ENCODE assay signal across 15 cellular contexts in genomic region chr17:4953461-4953961, GRCh38. TPM values are rescaled to one million over a fixed set of nuclear protein-coding genes. Genes with fewer than 3 reads are reported as not detected.
A peak's percentile ranks its signal among the peaks of the same experiment; 100 is the strongest.
DNase-seq lines count a peak whose midpoint lies in the region; ATAC-seq and TF ChIP-seq lines count a peak whose summit lies in the region.
"Had no signal": no experiment of that assay in that cellular context is flagged by ENCODE, and none has a peak within 500 bp of the region (broad histone marks: within the 10 kb centered on the region; RNA-seq: fewer than 3 reads in every experiment).

No MANE protein-coding gene starts in this region.

- peak overlapping the region in 3 of 5 experiments; percentile 22 to 77 (median 52) for H3K4me3 Mint-ChIP-seq in brain
- H3K4me3 Mint-ChIP-seq: activated naive CD4-positive, alpha-beta T cell treated with anti-CD3 and anti-CD28 coated beads, Interleukin-2, amount 50 U/mL, for 24 hours had no signal

- peak overlapping the region in 2 of 5 experiments; percentile 62 to 81 for H3K27ac Mint-ChIP-seq in brain
- H3K27ac Mint-ChIP-seq: activated naive CD4-positive, alpha-beta T cell treated with anti-CD3 and anti-CD28 coated beads, Interleukin-2, amount 50 U/mL, for 24 hours had no signal

- 73% methylated on average over 13 of the region's 13 CpGs for WGBS in right cardiac atrium
- 94 to 95% methylated on average over 12 to 13 of the region's 13 CpGs for WGBS in mesodermal cell (ENCODE audit: insufficient coverage in 2 of 2), 2 experiments

- no peak for ATAC-seq in right cardiac atrium
- ATAC-seq in GM19035 (IDR thresholded peaks at IDR 0.05; ENCODE audit: unreplicated experiment) = no peak
- ATAC-seq: K562; stimulated activated naive CD8-positive, alpha-beta T cell treated with anti-CD3 and anti-CD28 coated beads, Interleukin-15, Interleukin-2, amounts not matched to agents 100 U/mL and 50 U/mL, for 24 hours had no signal

- H3K36me3 ChIP-seq in right atrium auricular region (peaks cover 13% of the 10 kb centered on the region), mesodermal cell (ENCODE audit: control insufficient read depth, insufficient read depth, low read length) (peaks cover 21% of the 10 kb centered on the region)

- H3K9me3 Mint-ChIP-seq in brain = no peaks in the 10 kb centered on the region
- H3K9me3 Mint-ChIP-seq: activated naive CD4-positive, alpha-beta T cell treated with anti-CD3 and anti-CD28 coated beads, Interleukin-2, amount 50 U/mL, for 24 hours had no signal

- no peaks in the 10 kb centered on the region for H3K27me3 ChIP-seq in right atrium auricular region
- H3K27me3 ChIP-seq in right cardiac atrium (ENCODE audit: control insufficient read depth, insufficient read depth) = no peaks in the 10 kb centered on the region

- DNase-seq in right atrium auricular region (ENCODE audit: low spot score) = no peak
- DNase-seq in right cardiac atrium = no peak
- DNase-seq in middle frontal gyrus (ENCODE audit: extremely low spot score, low spot score) = no peak
- DNase-seq in CD1c-positive myeloid dendritic cell (ENCODE audit: extremely low spot score) = no peak
- DNase-seq in KG1 (lab: John Stamatoyannopoulos, UW) = no peak
- DNase-seq: effector memory CD4-positive, alpha-beta T cell; GDM1; NCI-H2171; stimulated activated CD4-positive, alpha-beta T cell treated with anti-CD3 and anti-CD28 coated beads, Interleukin-2, amount 100 ng/mL, for 24 hours; stimulated activated naive CD8-positive, alpha-beta T cell treated with anti-CD3 and anti-CD28 coated beads, Interleukin-15, Interleukin-2, amounts not matched to agents 100 U/mL and 50 U/mL, for 24 hours had no signal

- no peaks in the 10 kb centered on the region for H3K36me3 Mint-ChIP-seq in brain
- H3K36me3 Mint-ChIP-seq: activated naive CD4-positive, alpha-beta T cell treated with anti-CD3 and anti-CD28 coated beads, Interleukin-2, amount 50 U/mL, for 24 hours had no signal

- peaks cover 4% of the 10 kb centered on the region for H3K27me3 Mint-ChIP-seq in brain
- H3K27me3 Mint-ChIP-seq: activated naive CD4-positive, alpha-beta T cell treated with anti-CD3 and anti-CD28 coated beads, Interleukin-2, amount 50 U/mL, for 24 hours had no signal

- peak overlapping the region; percentile 5 to 100 for H3K27ac ChIP-seq in right atrium auricular region
- no peak overlapping the region for H3K27ac ChIP-seq in right cardiac atrium (ENCODE audit: low read length)
- peak overlapping the region; percentile 6 for H3K27ac ChIP-seq in mesodermal cell (ENCODE audit: low read depth, low read length, severe bottlenecking)

- H3K4me1 ChIP-seq in right atrium auricular region (peaks cover 0 to 27% of the 10 kb centered on the region in 2 donors), right cardiac atrium (ENCODE audit: control insufficient read depth, insufficient read depth, low read length) (no peaks in the 10 kb centered on the region), mesodermal cell (ENCODE audit: control insufficient read depth, insufficient read depth, low read length, poor library complexity, severe bottlenecking) (peaks cover 35% of the 10 kb centered on the region)

- TF ChIP-seq CTCF in right atrium auricular region (IDR thresholded peaks at IDR 0.05) (no peak), brain (conservative IDR thresholded peaks at IDR 0.05) (no peak)

- H3K4me3 ChIP-seq in right atrium auricular region (no peak overlapping the region), right cardiac atrium (ENCODE audit: low read length) (no peak overlapping the region), mesodermal cell (ENCODE audit: extremely low read depth, insufficient read depth, low read length, poor library complexity, severe bottlenecking) (no peak overlapping the region)
- H3K4me3 ChIP-seq: K562 had no signal

- H3K9me3 ChIP-seq in right atrium auricular region (no peaks in the 10 kb centered on the region), right cardiac atrium (ENCODE audit: control insufficient read depth, low read length) (no peaks in the 10 kb centered on the region), mesodermal cell (ENCODE audit: control insufficient read depth, low read length) (no peaks in the 10 kb centered on the region)

- peaks cover 31% of the 10 kb centered on the region for H3K4me1 Mint-ChIP-seq in brain

- intact Hi-C loops in right cardiac atrium (cut with DNase I) = no loop called here

RNA-seq across cellular contexts. Expression of gene ENO3, which starts 2.6 kb away (rescaled TPM):
- total RNA-seq in right atrium auricular region (100 to 1,000 TPM; 235 to 563 TPM), right cardiac atrium (100 to 1,000 TPM; 198 to 695 (median 246) TPM)
- polyA plus RNA-seq in right cardiac atrium (455 TPM), brain (ENCODE audit: insufficient read depth, low read depth, low replicate concordance) (5.5 TPM)
- 28.8 TPM for polyA plus RNA-seq in mesodermal cell (2013, experiment 1 of 2)
- 26.2 TPM for polyA plus RNA-seq in mesodermal cell (2013, experiment 2 of 2)

RNA-seq across cellular contexts. Expression of gene PFN1, which starts 5.2 kb away (rescaled TPM):
- total RNA-seq in right atrium auricular region (100 to 1,000 TPM; 218 to 425 TPM), right cardiac atrium (100 to 1,000 TPM; 148 to 229 (median 201) TPM)
- polyA plus RNA-seq in right cardiac atrium (180 TPM), brain (ENCODE audit: insufficient read depth, low read depth, low replicate concordance) (473 TPM)
- polyA plus RNA-seq in mesodermal cell (2013, experiment 1 of 2) = 1,660 TPM
- polyA plus RNA-seq in mesodermal cell (2013, experiment 2 of 2) = 1,258 TPM

RNA-seq across cellular contexts. Expression of gene RNF167, which starts 13.4 kb away (rescaled TPM):
- total RNA-seq in right atrium auricular region (10 to 100 TPM; 66.9 to 68.6 TPM), right cardiac atrium (100 to 1,000 TPM in 1 of 4 donors, 10 to 100 TPM in 3; 76.6 to 108 (median 87.5) TPM)
- polyA plus RNA-seq in right cardiac atrium (124 TPM), brain (ENCODE audit: insufficient read depth, low read depth, low replicate concordance) (268 TPM)
- 89.9 TPM for polyA plus RNA-seq in mesodermal cell (2013, experiment 1 of 2)
- polyA plus RNA-seq in mesodermal cell (2013, experiment 2 of 2) = 77.0 TPM

RNA-seq across cellular contexts. Expression of gene SLC25A11, which starts 13.7 kb away (rescaled TPM):
- total RNA-seq in right atrium auricular region (100 to 1,000 TPM in 1 of 2 donors, 10 to 100 TPM in 1; 99.5 to 188 TPM), right cardiac atrium (100 to 1,000 TPM; 162 to 230 (median 202) TPM)
- polyA plus RNA-seq in right cardiac atrium (200 TPM), brain (ENCODE audit: insufficient read depth, low read depth, low replicate concordance) (120 TPM)
- polyA plus RNA-seq in mesodermal cell (2013, experiment 1 of 2) = 52.8 TPM
- 49.4 TPM for polyA plus RNA-seq in mesodermal cell (2013, experiment 2 of 2)

RNA-seq across cellular contexts. Expression of gene SPAG7, which starts 14.1 kb away (rescaled TPM):
- 100 to 1,000 TPM in 1 of 2 donors, 10 to 100 TPM in 1; 83.9 to 122 TPM for total RNA-seq in right atrium auricular region
- total RNA-seq in right cardiac atrium = 100 to 1,000 TPM; 106 to 133 (median 117) TPM
- polyA plus RNA-seq in right cardiac atrium = 164 TPM
- polyA plus RNA-seq in brain (ENCODE audit: insufficient read depth, low read depth, low replicate concordance) = 66.5 TPM
- polyA plus RNA-seq in mesodermal cell (2013, experiment 1 of 2) = 90.5 TPM
- 85.5 TPM for polyA plus RNA-seq in mesodermal cell (2013, experiment 2 of 2)
